ENCODE assay signal across 12 cellular contexts in the genomic region with DNA sequence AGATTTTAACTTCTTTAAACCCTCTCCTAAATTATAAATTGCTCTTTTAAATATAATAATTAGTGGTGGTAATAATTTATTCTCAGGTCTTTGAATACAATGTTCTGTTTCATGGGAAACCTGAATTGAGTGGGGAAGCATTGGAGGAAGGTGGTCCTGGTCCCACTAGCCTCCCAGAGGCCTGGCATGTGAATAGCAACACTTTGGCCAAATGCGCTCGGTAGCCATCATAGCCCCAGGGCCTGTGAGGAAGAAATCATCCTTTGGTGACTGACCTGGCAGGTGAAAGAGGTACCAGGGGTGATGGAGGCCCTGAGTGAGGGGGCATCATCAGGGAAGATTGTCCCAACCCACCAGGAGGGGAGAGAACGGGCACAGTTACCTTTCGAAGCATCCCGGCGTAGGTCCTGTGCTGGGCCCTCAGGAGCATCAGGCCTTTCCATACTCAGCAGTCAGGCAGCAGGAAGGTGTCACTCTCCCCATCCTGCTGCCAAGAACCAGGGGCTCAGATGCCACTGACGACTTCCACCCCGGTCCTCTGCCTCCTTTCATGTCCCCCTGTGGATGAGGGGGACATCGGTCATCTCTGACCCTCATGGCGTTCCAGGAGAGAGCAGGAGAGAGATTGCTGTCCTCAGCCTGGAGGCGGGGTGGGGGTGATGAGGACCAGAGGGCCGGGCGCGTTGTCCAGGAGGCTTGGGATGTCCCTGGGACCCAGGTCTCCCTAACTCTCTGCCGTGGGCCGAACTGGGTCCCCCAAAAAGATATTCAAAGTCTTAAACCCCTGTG.
"Had no signal": no experiment of that assay in that cellular context is flagged by ENCODE, and none has a peak within 500 bp of the region (broad histone marks: within the 10 kb centered on the region; RNA-seq: fewer than 3 reads in every experiment).

No MANE protein-coding gene starts in this region.

- H3K27ac ChIP-seq: adrenal gland, colonic mucosa, SK-N-MC, tibial artery had no signal

- H3K4me1 ChIP-seq: adrenal gland, colonic mucosa, tibial artery had no signal

- H3K36me3 ChIP-seq: adrenal gland, colonic mucosa, tibial artery had no signal

- H3K9me3 ChIP-seq: adrenal gland, colonic mucosa, tibial artery had no signal

- DNase-seq: activated CD4-positive, CD25-positive, alpha-beta regulatory T cell treated with anti-CD3 and anti-CD28 coated beads, Interleukin-2, amount 50 U/mL, for 72 hours; adrenal gland; caudate nucleus; colonic mucosa; stimulated activated CD4-positive, alpha-beta T cell treated with anti-CD3 and anti-CD28 coated beads, Interleukin-2, amount 100 ng/mL, for 48 hours; stimulated activated naive B cell treated with anti-CD40 and anti-IgM and Interleukin-4, amounts not matched to agents 10 μg/mL and 1 μg/mL and 100 μg/mL, for 72 hours; T-cell; T-helper 9 cell had no signal

- ATAC-seq: esophagus mucosa; left lobe of liver; stimulated activated naive B cell treated with anti-CD40 and anti-IgM and Interleukin-4, amounts not matched to agents 10 μg/mL and 1 μg/mL and 100 μg/mL, for 72 hours; T-cell had no signal

- H3K27me3 ChIP-seq: adrenal gland, colonic mucosa had no signal

- H3K4me3 ChIP-seq: adrenal gland, colonic mucosa, SK-N-MC, tibial artery had no signal
